In genomic region chr7:95611224-95611623, GRCh38 we compare ENCODE assay signal across 23 cellular contexts. TPM values are rescaled to one million over a fixed set of nuclear protein-coding genes. Genes with fewer than 3 reads are reported as not detected.
DNase-seq lines count a peak whose midpoint lies in the region; ATAC-seq and TF ChIP-seq lines count a peak whose summit lies in the region.
"Had no signal": no experiment of that assay in that cellular context is flagged by ENCODE, and none has a peak within 500 bp of the region (broad histone marks: within the 10 kb centered on the region; RNA-seq: fewer than 3 reads in every experiment).

No MANE protein-coding gene starts in this region.

- no peak overlapping the region for H2AK5ac ChIP-seq in neuronal stem cell (ENCODE audit: low read depth, low read length)

- DNase-seq in Calu3 (no peak), adrenal gland (no peak), gastrocnemius medialis (no peak), type B pancreatic cell (ENCODE audit: extremely low spot score, unreplicated experiment) (no peak), DMS 273 treated with DMSO at 0.1 percent for 48 hours (lab: John Stamatoyannopoulos, UW) (no peak), NCI-H774 (lab: John Stamatoyannopoulos, UW) (no peak), neuronal stem cell (ENCODE audit: low spot score) (no peak)
- DNase-seq: C1 segment of cervical spinal cord; CD8-positive, alpha-beta T cell; DMS53; GDM1; KBM-7; NCI-H1092 treated with DMSO at 0.1 percent for 48 hours; NCI-H1436 treated with DMSO at 0.1 percent for 48 hours; NCI-H2029; NCI-H2227 treated with DMSO at 0.1 percent for 48 hours; NCI-H510A; NCI-H748 treated with DMSO at 0.1 percent for 48 hours; Peyer's patch had no signal

- H3K18ac ChIP-seq in neuronal stem cell (ENCODE audit: low read length): no peak overlapping the region

- H3K4me3 ChIP-seq in adrenal gland (no peak overlapping the region), gastrocnemius medialis (peak overlapping the region in 2 of 4 donors; percentile 45 to 56), neuronal stem cell (ENCODE audit: low read length in 2 of 2) (no peak overlapping the region)
- H3K4me3 ChIP-seq: Peyer's patch, SJSA1 had no signal

- no peak for TF ChIP-seq CTCF in Calu3 (IDR thresholded peaks at IDR 0.05; ENCODE audit: unreplicated experiment)
- TF ChIP-seq CTCF in adrenal gland (IDR thresholded peaks at IDR 0.05): no peak
- TF ChIP-seq CTCF in gastrocnemius medialis (IDR thresholded peaks at IDR 0.05 in 4 of 5, conservative IDR thresholded peaks at IDR 0.05 in 1 of 5): no peak
- no peak for TF ChIP-seq CTCF in type B pancreatic cell (conservative IDR thresholded peaks at IDR 0.05)

- H3K9me3 Mint-ChIP-seq in Calu3 (ENCODE audit: low read depth, unreplicated experiment): peaks cover 10% of the 10 kb centered on the region
- H3K9me3 Mint-ChIP-seq in type B pancreatic cell: peaks cover 27% of the 10 kb centered on the region

- H3K27me3 Mint-ChIP-seq in Calu3 (ENCODE audit: unreplicated experiment): no peaks in the 10 kb centered on the region
- H3K27me3 Mint-ChIP-seq in type B pancreatic cell: no peaks in the 10 kb centered on the region

- H3K9me3 ChIP-seq in adrenal gland (replicated peaks in 1 of 3) (no peaks in the 10 kb centered on the region), gastrocnemius medialis (no peaks in the 10 kb centered on the region), neuronal stem cell (replicated peaks in 1 of 2; ENCODE audit: control insufficient read depth in 2 of 2, insufficient read depth in 1 of 2, low read depth in 1 of 2, low read length in 2 of 2) (peaks cover 0 to 8% of the 10 kb centered on the region in 2 donors)
- H3K9me3 ChIP-seq: Peyer's patch, SJSA1 had no signal

- no peak overlapping the region for H4K8ac ChIP-seq in neuronal stem cell (ENCODE audit: low read depth, low read length)

- no peak overlapping the region for H2BK5ac ChIP-seq in neuronal stem cell (ENCODE audit: low read length)

- H3K4me3 Mint-ChIP-seq in Calu3 (ENCODE audit: low read depth, unreplicated experiment) (no peak overlapping the region), type B pancreatic cell (no peak overlapping the region)
- H3K4me3 Mint-ChIP-seq: CD8-positive, alpha-beta T cell had no signal

- H2BK12ac ChIP-seq in neuronal stem cell (ENCODE audit: low read length): no peak overlapping the region

- H3K79me1 ChIP-seq in neuronal stem cell (ENCODE audit: low read depth, low read length): no peaks in the 10 kb centered on the region

- H2AFZ ChIP-seq in neuronal stem cell (ENCODE audit: low read length): no peak overlapping the region

- H2BK120ac ChIP-seq in neuronal stem cell (ENCODE audit: low read depth, low read length): no peak overlapping the region

- no peak overlapping the region for H3K4ac ChIP-seq in neuronal stem cell (ENCODE audit: low read length)

- no TSS peak for BruUV-seq in Calu3 (replicated peaks; lab: Mats Ljungman, UMichigan)

- H3K4me1 ChIP-seq in adrenal gland (replicated peaks in 1 of 2): peaks cover 32 to 50% of the 10 kb centered on the region in 2 donors
- peaks cover 41 to 53% of the 10 kb centered on the region in 2 donors for H3K4me1 ChIP-seq in gastrocnemius medialis
- peaks cover 3 to 20% of the 10 kb centered on the region in 2 donors for H3K4me1 ChIP-seq in neuronal stem cell (ENCODE audit: control insufficient read depth in 2 of 2, insufficient read depth in 1 of 2, low read depth in 1 of 2, low read length in 2 of 2)

- H3K4me2 ChIP-seq in neuronal stem cell (ENCODE audit: insufficient read depth, low read length, poor library complexity, severe bottlenecking): no peak overlapping the region

- intact Hi-C loops in Calu3 (cut with micrococcal nuclease; ENCODE audit: unreplicated experiment) (no loop called here), adrenal gland (cut with DNase I) (no loop called here), gastrocnemius medialis (cut with DNase I; ENCODE audit: low total_unique reads) (no loop called here)

- no peak for ATAC-seq in gastrocnemius medialis
- ATAC-seq: CD8-positive, alpha-beta T cell; HCT116 had no signal

- no peak overlapping the region for H3K9ac ChIP-seq in neuronal stem cell (ENCODE audit: low read depth, low read length, poor library complexity)

- no peak for TF ChIP-seq POLR2A in adrenal gland (IDR thresholded peaks at IDR 0.05)
- no peak for TF ChIP-seq POLR2A in gastrocnemius medialis (IDR thresholded peaks at IDR 0.05)

- H3K27ac Mint-ChIP-seq in Calu3 (ENCODE audit: unreplicated experiment) (peak overlapping the region; percentile 33), type B pancreatic cell (peak overlapping the region; percentile 27)
- H3K27ac Mint-ChIP-seq: CD8-positive, alpha-beta T cell had no signal

- no peak overlapping the region for H2BK15ac ChIP-seq in neuronal stem cell (ENCODE audit: low read length)

- H3K14ac ChIP-seq in neuronal stem cell (ENCODE audit: low read length): no peak overlapping the region

- H3K23ac ChIP-seq in neuronal stem cell (ENCODE audit: low read depth, low read length, poor library complexity): no peak overlapping the region

- CTCF ChIA-PET in Calu3 (lab: Charles Lee): no interaction called here

- in situ Hi-C loops in gastrocnemius medialis (cut with MboI; ENCODE audit: low sequenced_read_pairs in 4 of 4): no loop called here

- no peaks in the 10 kb centered on the region for H3K27me3 ChIP-seq in adrenal gland
- no peaks in the 10 kb centered on the region for H3K27me3 ChIP-seq in gastrocnemius medialis
- H3K27me3 ChIP-seq in neuronal stem cell (ENCODE audit: control insufficient read depth in 3 of 3, insufficient read depth in 3 of 3, low read depth in 1 of 3, low read length in 3 of 3): no peaks in the 10 kb centered on the region
- H3K27me3 ChIP-seq: Peyer's patch, SJSA1 had no signal

- peaks cover 37% of the 10 kb centered on the region for H3K4me1 Mint-ChIP-seq in Calu3 (ENCODE audit: low read depth, unreplicated experiment)
- peaks cover 42% of the 10 kb centered on the region for H3K4me1 Mint-ChIP-seq in type B pancreatic cell (ENCODE audit: unreplicated experiment)

- H3K36me3 ChIP-seq in adrenal gland (replicated peaks in 1 of 2): no peaks in the 10 kb centered on the region
- no peaks in the 10 kb centered on the region for H3K36me3 ChIP-seq in gastrocnemius medialis
- H3K36me3 ChIP-seq in neuronal stem cell (replicated peaks in 1 of 2; ENCODE audit: control insufficient read depth in 2 of 2, insufficient read depth in 2 of 2, low read length in 2 of 2): no peaks in the 10 kb centered on the region
- H3K36me3 ChIP-seq: Peyer's patch, SJSA1 had no signal

- no peak overlapping the region for H4K91ac ChIP-seq in neuronal stem cell (ENCODE audit: low read depth, low read length, poor library complexity)

- no peaks in the 10 kb centered on the region for H3K36me3 Mint-ChIP-seq in Calu3 (ENCODE audit: insufficient read depth, unreplicated experiment)
- H3K36me3 Mint-ChIP-seq in type B pancreatic cell: peaks cover 7% of the 10 kb centered on the region
- H3K36me3 Mint-ChIP-seq: CD8-positive, alpha-beta T cell had no signal

- H3K27ac ChIP-seq in adrenal gland (peak overlapping the region in 3 of 5 donors; percentile 92 to 99 (median 93)), gastrocnemius medialis (peak overlapping the region; percentile 89 to 93 (median 91)), neuronal stem cell (replicated peaks; ENCODE audit: low read length) (no peak overlapping the region)
- H3K27ac ChIP-seq: SJSA1 had no signal

- WGBS in adrenal gland, 4 donors: 85 to 93% (median 86%) methylated on average over 2 of the region's 2 CpGs
- WGBS in neuronal stem cell (ENCODE audit: extremely low coverage in 2 of 2, insufficient read length in 2 of 2, insufficient replicate concordance in 1 of 2), 2 donors: no CpG with 5 or more reads among the region's 2 CpGs

RNA-seq across cellular contexts. Expression of gene PDK4, which starts 14.9 kb away (rescaled TPM):
- 6.5 and 7.1 TPM in 2 replicates for total RNA-seq in Calu3 (2022)
- 100 to 1,000 TPM; 211 to 690 (median 445) TPM for total RNA-seq in adrenal gland
- polyA plus RNA-seq in adrenal gland: 100 to 1,000 TPM in 1 of 3 donors, 10 to 100 TPM in 2; 79.4 to 323 (median 82.0) TPM
- total RNA-seq in gastrocnemius medialis: 1,000 to 10,000 TPM; 2,371 to 5,827 (median 4,654) TPM
- 11.7 and 18.3 TPM in 2 replicates for total RNA-seq in type B pancreatic cell (ENCODE audit: low replicate concordance)
- 0.01 TPM for polyA plus RNA-seq in neuronal stem cell (2013, experiment 1 of 2)
- polyA plus RNA-seq in neuronal stem cell (2013, experiment 2 of 2): not detected
- total RNA-seq: CD8-positive, alpha-beta T cell; HT1080; SJSA1 had no signal
- polyA plus RNA-seq: H1 had no signal

Comparison
In these comparisons a context has a peak if more than half of its experiments do, and no peak if none do; other contexts are left out.
1. RNA of gene PDK4, which starts 14.9 kb away (total RNA-seq): 2,371 to 5,827 TPM in gastrocnemius medialis and 211 to 690 TPM in adrenal gland; 11.7 to 18.3 TPM in type B pancreatic cell and 6.5 to 7.1 TPM in Calu3; every median in the first group is over 10 times any median in the second.